Comparison of ENCODE assay signal across 1 cellular context in genomic region chr2:10255189-10256030, GRCh38.
TF ChIP-seq lines count a peak whose summit lies in the region.

No MANE protein-coding gene starts in this region.

TF ChIP-seq in K562, 482 proteins besides CTCF, POLR2A, EP300 and RAD21:
- TF ChIP-seq KDM4B (IDR thresholded peaks at IDR 0.05; ENCODE audit: borderline replicate concordance in 2 of 2, low read depth in 1 of 2) (0 out of 4 replicates have a peak, but pooled peaks of 1 of the 2 experiments have one; percentile 11), RBM25 (IDR thresholded peaks at IDR 0.05; ENCODE audit: low read depth, low read length, severe bottlenecking) (peak; percentile 46), ZNF165 (CRISPR knock-in tag; IDR thresholded peaks at IDR 0.05; ENCODE audit: borderline replicate concordance) (no peak), BCOR (IDR thresholded peaks at IDR 0.05) (peak; percentile 55; the same call in 1 of the 2 replicates), KDM1A (IDR thresholded peaks at IDR 0.05) (peak; percentile 20 to 60), ESRRA (IDR thresholded peaks at IDR 0.05; ENCODE audit: borderline replicate concordance, low read depth) (peak; percentile 52; the same call in 1 of the 2 replicates), ZNF444 (CRISPR knock-in tag; IDR thresholded peaks at IDR 0.05) (no peak)
